In genomic region chr4:46389301-46389761, GRCh38 we compare ENCODE assay signal across 8 cellular contexts. TPM values are rescaled to one million over a fixed set of nuclear protein-coding genes. Genes with fewer than 3 reads are reported as not detected.
DNase-seq lines count a peak whose midpoint lies in the region; FAIRE-seq and TF ChIP-seq lines count a peak whose summit lies in the region.
"Had no signal": no experiment of that assay in that cellular context is flagged by ENCODE, and none has a peak within 500 bp of the region (broad histone marks: within the 10 kb centered on the region; RNA-seq: fewer than 3 reads in every experiment).

No MANE protein-coding gene starts in this region.

- H3K9ac ChIP-seq in keratinocyte (ENCODE audit: control insufficient read depth, extremely low read depth, insufficient read depth, low read length): no peak overlapping the region

- no peak for FAIRE-seq in keratinocyte (lab: Jason Lieb, UNC)

- DNase-seq in HuH-7.5 (ENCODE audit: low spot score) (peak; percentile 28), anterior cingulate cortex (lab: John Stamatoyannopoulos, UW) (peak in 42 of 58 donors; percentile 1 to 67 (median 30)), keratinocyte (ENCODE audit: low read depth, low spot score) (no peak), spleen (no peak)
- no peak for DNase-seq in stimulated activated CD4-positive, alpha-beta T cell treated with anti-CD3 and anti-CD28 coated beads, Interleukin-2, amount 100 ng/mL, for 24 hours
- DNase-seq in stimulated activated naive CD4-positive, alpha-beta T cell treated with Interleukin-2 at 50 U/mL for 16 hours (lab: John Stamatoyannopoulos, UW): no peak
- DNase-seq in activated effector memory CD4-positive, alpha-beta T cell treated with Interleukin-2 at 50 U/mL for 16 hours: no peak
- DNase-seq: OCI-M1 had no signal

- H3K4me3 ChIP-seq in keratinocyte (ENCODE audit: control insufficient read depth in 2 of 3, extremely low read depth in 1 of 3, insufficient read depth in 2 of 3, low read depth in 1 of 3, low read length in 3 of 3) (peak overlapping the region in 1 of 3 experiments; percentile 29), spleen (peak overlapping the region in 7 of 8 donors; percentile 5 to 55 (median 30))

- H3K27ac ChIP-seq in keratinocyte (ENCODE audit: control insufficient read depth, insufficient read depth, low read length): no peak overlapping the region
- peak overlapping the region in 2 of 8 donors; percentile 1 to 27 for H3K27ac ChIP-seq in spleen

- H3K79me2 ChIP-seq in keratinocyte (ENCODE audit: control insufficient read depth, insufficient read depth, low read length): no peaks in the 10 kb centered on the region

- H4K20me1 ChIP-seq in keratinocyte (ENCODE audit: control insufficient read depth, extremely low read depth, insufficient read depth, low read length): no peaks in the 10 kb centered on the region

- H3K9me3 ChIP-seq in keratinocyte (ENCODE audit: control insufficient read depth, low read depth, low read length): no peaks in the 10 kb centered on the region
- no peaks in the 10 kb centered on the region for H3K9me3 ChIP-seq in spleen

- dilution Hi-C loops in keratinocyte (cut with MboI; ENCODE audit: extremely low pct_ligation_motif_present, low sequenced_read_pairs): no loop called here

- peaks cover 3% of the 10 kb centered on the region for H3K4me1 ChIP-seq in keratinocyte (ENCODE audit: control insufficient read depth, extremely low read depth, insufficient read depth, low read length)
- peaks cover 0 to 21% (median 6%) of the 10 kb centered on the region in 6 donors for H3K4me1 ChIP-seq in spleen

- H3K36me3 ChIP-seq in keratinocyte (ENCODE audit: control insufficient read depth in 2 of 2, extremely low read depth in 1 of 2, insufficient read depth in 2 of 2, low read length in 2 of 2): no peaks in the 10 kb centered on the region
- no peaks in the 10 kb centered on the region for H3K36me3 ChIP-seq in spleen

- peak overlapping the region; percentile 58 for H3K4me2 ChIP-seq in keratinocyte (ENCODE audit: control insufficient read depth, extremely low read depth, insufficient read depth, low read depth, low read length)

- TF ChIP-seq POLR2A in spleen (IDR thresholded peaks at IDR 0.05): no peak

- peak overlapping the region; percentile 10 for H2AFZ ChIP-seq in keratinocyte (ENCODE audit: control insufficient read depth, low read length)

- no peak for TF ChIP-seq CTCF in keratinocyte (optimal IDR thresholded peaks at IDR 0.05 in 1 of 3, IDR thresholded peaks at IDR 0.05 in 1 of 3, conservative IDR thresholded peaks at IDR 0.05 in 1 of 3; ENCODE audit: extremely low read depth in 1 of 3, insufficient read depth in 2 of 3, low read length in 3 of 3)
- no peak for TF ChIP-seq CTCF in spleen (IDR thresholded peaks at IDR 0.05 in 8 of 11, conservative IDR thresholded peaks at IDR 0.05 in 3 of 11)

- no peaks in the 10 kb centered on the region for H3K9me1 ChIP-seq in keratinocyte (ENCODE audit: control insufficient read depth, extremely low read depth, insufficient read depth, low read length)

- H3K27me3 ChIP-seq in keratinocyte (ENCODE audit: control insufficient read depth, extremely low read depth, insufficient read depth, low read length) (peaks cover 35% of the 10 kb centered on the region), spleen (replicated peaks in 1 of 7) (peaks cover 0 to 61% (median 22%) of the 10 kb centered on the region in 7 donors)

- intact Hi-C loops in spleen (cut with DNase I; ENCODE audit: low total_unique reads): no loop called here

- 2 to 10% (median 3%) methylated on average over 25 of the region's 25 CpGs for WGBS in spleen, 5 donors

RNA-seq across cellular contexts. Expression of gene GABRA2, which starts 0.6 kb away (rescaled TPM):
- polyA plus RNA-seq in keratinocyte (0.04 to 0.05 TPM in 2 of 3 replicates, not detected in the other), spleen (under 1 TPM; 0.15 to 0.32 (median 0.29) TPM)
- not detected for polyA plus RNA-seq in keratinocyte (2011; ENCODE audit: low read depth)
- 0.05 and 0.06 TPM in 2 replicates for polyA plus RNA-seq in keratinocyte (2011; cell fraction: cytosol; rRNA removed)
- polyA plus RNA-seq in keratinocyte (2011; cell fraction: nucleus; rRNA removed): 0.15 and 0.16 TPM in 2 replicates
- polyA plus RNA-seq in keratinocyte (2012; ENCODE audit: low replicate concordance): 0.06 TPM in 1 of 2 replicates, not detected in the other
- not detected in 3 replicates for polyA minus RNA-seq in keratinocyte
- not detected for polyA minus RNA-seq in keratinocyte (2011; cell fraction: cytosol; rRNA and poly(A)+ RNA removed)
- polyA minus RNA-seq in keratinocyte (2011; cell fraction: nucleus; rRNA and poly(A)+ RNA removed): not detected in 2 replicates
- 10 to 100 TPM in 1 of 7 donors, 1 to 10 TPM in 5, under 1 TPM in 1; 0.60 to 12.8 (median 5.7) TPM for total RNA-seq in spleen

Comparison
In these comparisons a context has a peak if more than half of its experiments do, and no peak if none do; other contexts are left out.
1. DNase-seq: peak in HuH-7.5 (single experiment) and anterior cingulate cortex (42 of 58); none in keratinocyte (single experiment), spleen (single experiment), stimulated activated CD4-positive, alpha-beta T cell treated with anti-CD3 and anti-CD28 coated beads, Interleukin-2, amount 100 ng/mL, for 24 hours (0 of 2), stimulated activated naive CD4-positive, alpha-beta T cell treated with Interleukin-2 at 50 U/mL for 16 hours (single experiment) and activated effector memory CD4-positive, alpha-beta T cell treated with Interleukin-2 at 50 U/mL for 16 hours (single experiment).